ENCODE assay signal across 5 cellular contexts in the genomic region with DNA sequence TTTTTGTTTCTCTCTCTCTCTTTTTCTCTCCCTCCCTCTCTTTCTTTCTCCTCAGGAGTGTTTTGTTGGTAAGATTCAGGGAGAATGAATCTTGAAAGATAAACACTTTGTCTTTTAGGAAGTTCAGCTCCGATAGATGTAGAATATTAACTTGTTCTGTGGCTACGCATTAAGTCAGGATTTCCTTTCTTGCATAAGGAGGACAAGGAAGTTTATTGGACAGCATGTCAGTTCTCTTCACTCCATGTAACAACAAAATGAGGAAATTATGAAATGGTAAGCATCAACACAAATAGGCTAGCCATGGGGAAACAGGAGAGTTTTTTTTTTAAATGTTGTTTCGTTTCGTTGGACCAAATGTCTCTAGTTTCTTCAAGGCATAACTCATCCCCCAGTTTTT. TPM values are rescaled to one million over a fixed set of nuclear protein-coding genes. Genes with fewer than 3 reads are reported as not detected.
"Had no signal": no experiment of that assay in that cellular context is flagged by ENCODE, and none has a peak within 500 bp of the region (broad histone marks: within the 10 kb centered on the region; RNA-seq: fewer than 3 reads in every experiment).

A gene with protein sequence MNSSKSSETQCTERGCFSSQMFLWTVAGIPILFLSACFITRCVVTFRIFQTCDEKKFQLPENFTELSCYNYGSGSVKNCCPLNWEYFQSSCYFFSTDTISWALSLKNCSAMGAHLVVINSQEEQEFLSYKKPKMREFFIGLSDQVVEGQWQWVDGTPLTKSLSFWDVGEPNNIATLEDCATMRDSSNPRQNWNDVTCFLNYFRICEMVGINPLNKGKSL (minus strand): TSS at position 90 of the 400 bp plus-strand sequence. CDS start 108 bp downstream, outside the sequence.

RNA-seq across cellular contexts. Expression of the gene that starts here (rescaled TPM):
- total RNA-seq: activated naive CD4-positive, alpha-beta T cell treated with anti-CD3 and anti-CD28 coated beads, Interleukin-2, amount 50 U/mL, for 72 hours; natural killer cell treated with Interleukin-12 subunit alpha and Interleukin-12 subunit beta and Interleukin-15 and Interleukin-18, amount 100 ng/mL, for 72 hours; osteocyte; SJCRH30 had no signal
- polyA plus RNA-seq: immature natural killer cell had no signal
